ENCODE assay signal across 10 cellular contexts in genomic region chr4:8110071-8110986, GRCh38. TPM values are rescaled to one million over a fixed set of nuclear protein-coding genes. Genes with fewer than 3 reads are reported as not detected.
A peak's percentile ranks its signal among the peaks of the same experiment; 100 is the strongest.
DNase-seq lines count a peak whose midpoint lies in the region; ATAC-seq and TF ChIP-seq lines count a peak whose summit lies in the region.
"Had no signal": no experiment of that assay in that cellular context is flagged by ENCODE, and none has a peak within 500 bp of the region (broad histone marks: within the 10 kb centered on the region; RNA-seq: fewer than 3 reads in every experiment).

No MANE protein-coding gene starts in this region.

- no peaks in the 10 kb centered on the region for H3K9me3 Mint-ChIP-seq in natural killer cell

- H3K27ac Mint-ChIP-seq in natural killer cell, result no peak overlapping the region

- no peak overlapping the region for H2AFZ ChIP-seq in hepatocyte

- H3K4me1 Mint-ChIP-seq in natural killer cell, result peaks cover 0 to 4% of the 10 kb centered on the region in 2 donors

- H3K36me3 Mint-ChIP-seq in natural killer cell, result no peaks in the 10 kb centered on the region

- H3K9me3 ChIP-seq in cardiac muscle cell (ENCODE audit: low read depth), result no peaks in the 10 kb centered on the region
- peaks cover 0 to 6% (median 0%) of the 10 kb centered on the region in 11 donors for H3K9me3 ChIP-seq in heart right ventricle
- no peaks in the 10 kb centered on the region for H3K9me3 ChIP-seq in hepatocyte (ENCODE audit: low read depth)

- intact Hi-C loops in heart right ventricle (cut with DNase I) (no loop called here), natural killer cell (cut with micrococcal nuclease) (no loop called here)

- H3K79me2 ChIP-seq in hepatocyte, result no peaks in the 10 kb centered on the region

- no peak overlapping the region for H3K27ac ChIP-seq in cardiac muscle cell
- no peak overlapping the region for H3K27ac ChIP-seq in heart right ventricle
- no peak overlapping the region for H3K27ac ChIP-seq in hepatocyte
- H3K27ac ChIP-seq in temporal lobe (ENCODE audit: low read depth, low read length), result peak overlapping the region; percentile 3
- H3K27ac ChIP-seq: ascending aorta had no signal

- H3K27me3 Mint-ChIP-seq in natural killer cell (ENCODE audit: low read depth in 2 of 2), result peaks cover 5 to 10% of the 10 kb centered on the region in 2 donors

- H3K4me1 ChIP-seq in cardiac muscle cell (ENCODE audit: low read depth) (peaks cover 12% of the 10 kb centered on the region), heart right ventricle (peaks cover 0 to 24% (median 13%) of the 10 kb centered on the region in 9 donors), hepatocyte (ENCODE audit: insufficient read depth) (peaks cover 9% of the 10 kb centered on the region)
- H3K4me1 ChIP-seq: ascending aorta had no signal

- TF ChIP-seq CTCF in cardiac muscle cell (IDR thresholded peaks at IDR 0.05; ENCODE audit: low read depth, low read length) (no peak), heart right ventricle (IDR thresholded peaks at IDR 0.05) (peak in 1 of 9 donors; percentile 5), hepatocyte (IDR thresholded peaks at IDR 0.05; ENCODE audit: poor library complexity) (peak; percentile 31), natural killer cell (IDR thresholded peaks at IDR 0.05) (no peak)

- H3K27me3 ChIP-seq in cardiac muscle cell (no peaks in the 10 kb centered on the region), heart right ventricle (no peaks in the 10 kb centered on the region), hepatocyte (no peaks in the 10 kb centered on the region)
- H3K27me3 ChIP-seq: ascending aorta had no signal

- H3K4me2 ChIP-seq in hepatocyte, result no peak overlapping the region

- H3K4me3 ChIP-seq in cardiac muscle cell (no peak overlapping the region), heart right ventricle (no peak overlapping the region), hepatocyte (no peak overlapping the region)
- H3K4me3 ChIP-seq: ascending aorta had no signal

- ATAC-seq in heart right ventricle, result no peak
- no peak for ATAC-seq in HG03097 (IDR thresholded peaks at IDR 0.05; ENCODE audit: low FRiP score, unreplicated experiment)
- no peak for ATAC-seq in natural killer cell

- no peaks in the 10 kb centered on the region for H3K9me2 ChIP-seq in hepatocyte (replicated peaks; ENCODE audit: insufficient read depth)

- no peaks in the 10 kb centered on the region for H3K36me3 ChIP-seq in cardiac muscle cell
- H3K36me3 ChIP-seq in heart right ventricle, result no peaks in the 10 kb centered on the region
- no peaks in the 10 kb centered on the region for H3K36me3 ChIP-seq in hepatocyte (replicated peaks; ENCODE audit: insufficient read depth, low read depth)
- H3K36me3 ChIP-seq: ascending aorta had no signal

- H3K4me3 Mint-ChIP-seq in natural killer cell, result no peak overlapping the region

- no peaks in the 10 kb centered on the region for H4K20me1 ChIP-seq in hepatocyte (ENCODE audit: insufficient read depth, poor library complexity, severe bottlenecking)

- DNase-seq in cardiac muscle cell (ENCODE audit: low read depth in 1 of 2, low spot score in 1 of 2) (peak; percentile 14 to 65), heart right ventricle (no peak), RPMI8226 (peak; percentile 33), hepatocyte (ENCODE audit: low spot score) (peak; percentile 51), natural killer cell (no peak), cerebellum (ENCODE audit: low spot score) (no peak)
- DNase-seq: NCI-H187 had no signal

- WGBS in heart right ventricle, 2 donors, result 57 to 60% methylated on average over 29 of the region's 29 CpGs
- 58% methylated on average over 19 of the region's 29 CpGs for WGBS in hepatocyte (ENCODE audit: low lambda C conversion rate, missing lambda C conversion rate)

RNA-seq across cellular contexts. Expression of gene ABLIM2, which starts 48.3 kb away (rescaled TPM):
- total RNA-seq in cardiac muscle cell (5.8 and 7.4 TPM in 2 replicates), heart right ventricle (10 to 100 TPM; 11.6 to 27.8 (median 17.7) TPM), hepatocyte (0.68 and 1.7 TPM in 2 replicates), temporal lobe (11.6 TPM), natural killer cell (1 to 10 TPM in 2 of 3 donors, under 1 TPM in 1; 0.71 to 2.8 (median 1.3) TPM), cerebellum (14.2 TPM)
- polyA plus RNA-seq in cardiac muscle cell (4.2 and 4.9 TPM in 2 replicates), heart right ventricle (1 to 10 TPM; 7.2 to 9.1 TPM), hepatocyte (2.0 and 3.3 TPM in 2 replicates)

Comparison
In these comparisons a context has a peak if more than half of its experiments do, and no peak if none do; other contexts are left out.
1. DNase-seq: peak in cardiac muscle cell (2 of 2), RPMI8226 (single experiment) and hepatocyte (single experiment); none in heart right ventricle (0 of 2), natural killer cell (single experiment) and cerebellum (single experiment).